Comparison of ENCODE assay signal across 10 cellular contexts in genomic region chr7:30391806-30392205, GRCh38.
"Had no signal": no experiment of that assay in that cellular context is flagged by ENCODE, and none has a peak within 500 bp of the region (broad histone marks: within the 10 kb centered on the region; RNA-seq: fewer than 3 reads in every experiment).

No MANE protein-coding gene starts in this region.

- ATAC-seq: HCT116, K562 had no signal

- H3K4me3 Mint-ChIP-seq: HFFc6 had no signal

- H3K27ac Mint-ChIP-seq: HFFc6 had no signal

- DNase-seq: GOT3, H7, HFFc6, IMR-90, KG1 had no signal

- H3K9me3 Mint-ChIP-seq: HFFc6 had no signal

- H3K9me3 ChIP-seq: HAP-1 had no signal

- H3K27ac ChIP-seq: GM23248, HL-60 had no signal

- H3K4me3 ChIP-seq: GM23248, HAP-1, K562 had no signal

- H3K9ac ChIP-seq: GM23248 had no signal
